ENCODE assay signal across 1 cellular context in genomic region chr1:228842094-228842775, GRCh38.
A peak's percentile ranks its signal among the peaks of the same experiment; 100 is the strongest.
TF ChIP-seq lines count a peak whose summit lies in the region.

No MANE protein-coding gene starts in this region.

TF ChIP-seq in HepG2, 621 proteins besides CTCF, POLR2A, EP300 and RAD21 (continued from another document and continues in another):
- TF ChIP-seq BCL3 (CRISPR knock-in tag; IDR thresholded peaks at IDR 0.05) (no peak), KDM4B (CRISPR knock-in tag; IDR thresholded peaks at IDR 0.05) (no peak), ARID2 (CRISPR knock-in tag; IDR thresholded peaks at IDR 0.05; ENCODE audit: borderline replicate concordance) (no peak), ZKSCAN5 (CRISPR knock-in tag; IDR thresholded peaks at IDR 0.05) (no peak), EZH2 (conservative IDR thresholded peaks at IDR 0.05; ENCODE audit: low read depth, low read length) (no peak), HNRNPL (IDR thresholded peaks at IDR 0.05; ENCODE audit: low read depth, low read length) (no peak), MNT (IDR thresholded peaks at IDR 0.05) (no peak), JUNB (CRISPR knock-in tag; IDR thresholded peaks at IDR 0.05; ENCODE audit: borderline replicate concordance) (no peak), ZNF496 (CRISPR knock-in tag; IDR thresholded peaks at IDR 0.05; ENCODE audit: insufficient replicate concordance) (no peak), DR1 (CRISPR knock-in tag; IDR thresholded peaks at IDR 0.05) (no peak), TOE1 (CRISPR knock-in tag; IDR thresholded peaks at IDR 0.05) (no peak), SMARCC2 (IDR thresholded peaks at IDR 0.05) (no peak), RFXAP (CRISPR knock-in tag; IDR thresholded peaks at IDR 0.05; ENCODE audit: borderline replicate concordance) (no peak), ZBTB3 (CRISPR knock-in tag; IDR thresholded peaks at IDR 0.05; ENCODE audit: borderline replicate concordance, low read depth) (no peak), ZNF616 (CRISPR knock-in tag; IDR thresholded peaks at IDR 0.05; ENCODE audit: low read depth) (no peak), CREM (IDR thresholded peaks at IDR 0.05) (0 out of 2 replicates have a peak, but pooled peaks have one; percentile 26), CREM (CRISPR knock-in tag; IDR thresholded peaks at IDR 0.05) (no peak), ZNF598 (CRISPR knock-in tag; IDR thresholded peaks at IDR 0.05; ENCODE audit: borderline replicate concordance) (no peak), RARA (CRISPR knock-in tag; IDR thresholded peaks at IDR 0.05) (0 out of 2 replicates have a peak, but pooled peaks have one; percentile 40), SAP130 (CRISPR knock-in tag; IDR thresholded peaks at IDR 0.05; ENCODE audit: low read depth) (no peak), MED1 (CRISPR knock-in tag; IDR thresholded peaks at IDR 0.05) (no peak), ZNF513 (CRISPR knock-in tag; conservative IDR thresholded peaks at IDR 0.05) (no peak), ZNF230 (CRISPR knock-in tag; IDR thresholded peaks at IDR 0.05) (no peak), NR2F6 (IDR thresholded peaks at IDR 0.05) (0 out of 2 replicates have a peak, but pooled peaks have one; percentile 15), NR2F6 (CRISPR knock-in tag; IDR thresholded peaks at IDR 0.05) (no peak), GABPA (IDR thresholded peaks at IDR 0.05; ENCODE audit: low read depth, low read length) (no peak), GABPA (CRISPR knock-in tag; IDR thresholded peaks at IDR 0.05; ENCODE audit: low read depth) (no peak), IKZF5 (CRISPR knock-in tag; IDR thresholded peaks at IDR 0.05) (no peak), HNRNPLL (IDR thresholded peaks at IDR 0.05; ENCODE audit: low read depth, low read length, poor library complexity, severe bottlenecking) (no peak), SPEN (CRISPR knock-in tag; IDR thresholded peaks at IDR 0.05; ENCODE audit: low read depth) (no peak), CHD2 (IDR thresholded peaks at IDR 0.05; ENCODE audit: low read depth, low read length) (no peak), ZNF776 (CRISPR knock-in tag; IDR thresholded peaks at IDR 0.05) (no peak), SOX13 (IDR thresholded peaks at IDR 0.05) (no peak), SOX13 (CRISPR knock-in tag; conservative IDR thresholded peaks at IDR 0.05 in 1 of 2, IDR thresholded peaks at IDR 0.05 in 1 of 2) (0 out of 4 replicates have a peak, but pooled peaks of 1 of the 2 experiments have one; percentile 21), ZNF570 (CRISPR knock-in tag; IDR thresholded peaks at IDR 0.05; ENCODE audit: borderline replicate concordance) (no peak), DMAP1 (CRISPR knock-in tag; IDR thresholded peaks at IDR 0.05) (no peak), ZNF292 (CRISPR knock-in tag; IDR thresholded peaks at IDR 0.05; ENCODE audit: borderline replicate concordance, low read depth) (no peak), MLX (CRISPR knock-in tag; IDR thresholded peaks at IDR 0.05) (no peak), NFKBIZ (CRISPR knock-in tag; IDR thresholded peaks at IDR 0.05) (no peak), ZNF605 (CRISPR knock-in tag; IDR thresholded peaks at IDR 0.05) (peak; percentile 40; the same call in 1 of the 2 replicates), GPBP1L1 (CRISPR knock-in tag; IDR thresholded peaks at IDR 0.05) (no peak), MBNL3 (CRISPR knock-in tag; conservative IDR thresholded peaks at IDR 0.05) (no peak), ONECUT2 (CRISPR knock-in tag; IDR thresholded peaks at IDR 0.05) (no peak), TFE3 (CRISPR knock-in tag; IDR thresholded peaks at IDR 0.05) (no peak), TRIM22 (IDR thresholded peaks at IDR 0.05) (no peak), JUND (CRISPR knock-in tag; IDR thresholded peaks at IDR 0.05) (peak; percentile 63), HOXA7 (CRISPR knock-in tag; IDR thresholded peaks at IDR 0.05) (no peak), TRIM24 (CRISPR knock-in tag; IDR thresholded peaks at IDR 0.05) (no peak)
- TF ChIP-seq, protein P1, sequence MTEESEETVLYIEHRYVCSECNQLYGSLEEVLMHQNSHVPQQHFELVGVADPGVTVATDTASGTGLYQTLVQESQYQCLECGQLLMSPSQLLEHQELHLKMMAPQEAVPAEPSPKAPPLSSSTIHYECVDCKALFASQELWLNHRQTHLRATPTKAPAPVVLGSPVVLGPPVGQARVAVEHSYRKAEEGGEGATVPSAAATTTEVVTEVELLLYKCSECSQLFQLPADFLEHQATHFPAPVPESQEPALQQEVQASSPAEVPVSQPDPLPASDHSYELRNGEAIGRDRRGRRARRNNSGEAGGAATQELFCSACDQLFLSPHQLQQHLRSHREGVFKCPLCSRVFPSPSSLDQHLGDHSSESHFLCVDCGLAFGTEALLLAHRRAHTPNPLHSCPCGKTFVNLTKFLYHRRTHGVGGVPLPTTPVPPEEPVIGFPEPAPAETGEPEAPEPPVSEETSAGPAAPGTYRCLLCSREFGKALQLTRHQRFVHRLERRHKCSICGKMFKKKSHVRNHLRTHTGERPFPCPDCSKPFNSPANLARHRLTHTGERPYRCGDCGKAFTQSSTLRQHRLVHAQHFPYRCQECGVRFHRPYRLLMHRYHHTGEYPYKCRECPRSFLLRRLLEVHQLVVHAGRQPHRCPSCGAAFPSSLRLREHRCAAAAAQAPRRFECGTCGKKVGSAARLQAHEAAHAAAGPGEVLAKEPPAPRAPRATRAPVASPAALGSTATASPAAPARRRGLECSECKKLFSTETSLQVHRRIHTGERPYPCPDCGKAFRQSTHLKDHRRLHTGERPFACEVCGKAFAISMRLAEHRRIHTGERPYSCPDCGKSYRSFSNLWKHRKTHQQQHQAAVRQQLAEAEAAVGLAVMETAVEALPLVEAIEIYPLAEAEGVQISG (CRISPR knock-in tag; IDR thresholded peaks at IDR 0.05): no peak
- TF ChIP-seq, protein P2, sequence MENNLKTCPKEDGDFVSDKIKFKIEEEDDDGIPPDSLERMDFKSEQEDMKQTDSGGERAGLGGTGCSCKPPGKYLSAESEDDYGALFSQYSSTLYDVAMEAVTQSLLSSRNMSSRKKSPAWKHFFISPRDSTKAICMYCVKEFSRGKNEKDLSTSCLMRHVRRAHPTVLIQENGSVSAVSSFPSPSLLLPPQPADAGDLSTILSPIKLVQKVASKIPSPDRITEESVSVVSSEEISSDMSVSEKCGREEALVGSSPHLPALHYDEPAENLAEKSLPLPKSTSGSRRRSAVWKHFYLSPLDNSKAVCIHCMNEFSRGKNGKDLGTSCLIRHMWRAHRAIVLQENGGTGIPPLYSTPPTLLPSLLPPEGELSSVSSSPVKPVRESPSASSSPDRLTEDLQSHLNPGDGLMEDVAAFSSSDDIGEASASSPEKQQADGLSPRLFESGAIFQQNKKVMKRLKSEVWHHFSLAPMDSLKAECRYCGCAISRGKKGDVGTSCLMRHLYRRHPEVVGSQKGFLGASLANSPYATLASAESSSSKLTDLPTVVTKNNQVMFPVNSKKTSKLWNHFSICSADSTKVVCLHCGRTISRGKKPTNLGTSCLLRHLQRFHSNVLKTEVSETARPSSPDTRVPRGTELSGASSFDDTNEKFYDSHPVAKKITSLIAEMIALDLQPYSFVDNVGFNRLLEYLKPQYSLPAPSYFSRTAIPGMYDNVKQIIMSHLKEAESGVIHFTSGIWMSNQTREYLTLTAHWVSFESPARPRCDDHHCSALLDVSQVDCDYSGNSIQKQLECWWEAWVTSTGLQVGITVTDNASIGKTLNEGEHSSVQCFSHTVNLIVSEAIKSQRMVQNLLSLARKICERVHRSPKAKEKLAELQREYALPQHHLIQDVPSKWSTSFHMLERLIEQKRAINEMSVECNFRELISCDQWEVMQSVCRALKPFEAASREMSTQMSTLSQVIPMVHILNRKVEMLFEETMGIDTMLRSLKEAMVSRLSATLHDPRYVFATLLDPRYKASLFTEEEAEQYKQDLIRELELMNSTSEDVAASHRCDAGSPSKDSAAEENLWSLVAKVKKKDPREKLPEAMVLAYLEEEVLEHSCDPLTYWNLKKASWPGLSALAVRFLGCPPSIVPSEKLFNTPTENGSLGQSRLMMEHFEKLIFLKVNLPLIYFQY (CRISPR knock-in tag; IDR thresholded peaks at IDR 0.05; ENCODE audit: borderline replicate concordance): no peak
- TF ChIP-seq, protein P3, sequence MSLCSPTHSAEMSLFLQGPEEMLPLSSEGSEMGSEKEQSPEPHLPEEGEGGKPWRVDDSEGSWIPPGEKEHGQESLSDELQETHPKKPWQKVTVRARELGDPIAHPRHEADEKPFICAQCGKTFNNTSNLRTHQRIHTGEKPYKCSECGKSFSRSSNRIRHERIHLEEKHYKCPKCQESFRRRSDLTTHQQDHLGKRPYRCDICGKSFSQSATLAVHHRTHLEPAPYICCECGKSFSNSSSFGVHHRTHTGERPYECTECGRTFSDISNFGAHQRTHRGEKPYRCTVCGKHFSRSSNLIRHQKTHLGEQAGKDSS (CRISPR knock-in tag; IDR thresholded peaks at IDR 0.05; ENCODE audit: borderline replicate concordance, low read depth): no peak
